18 cellular contexts compared by ENCODE assay signal in genomic region chr1:87399264-87399663, GRCh38.
DNase-seq lines count a peak whose midpoint lies in the region; ATAC-seq and TF ChIP-seq lines count a peak whose summit lies in the region.
"Had no signal": no experiment of that assay in that cellular context is flagged by ENCODE, and none has a peak within 500 bp of the region (broad histone marks: within the 10 kb centered on the region; RNA-seq: fewer than 3 reads in every experiment).

No MANE protein-coding gene starts in this region.

- no peaks in the 10 kb centered on the region for H3K79me2 ChIP-seq in trophoblast cell (ENCODE audit: control insufficient read depth, insufficient read depth, low read length, poor library complexity)
- H3K79me2 ChIP-seq: hepatocyte had no signal

- H4K8ac ChIP-seq in trophoblast cell (ENCODE audit: low read depth, low read length), result no peak overlapping the region

- intact Hi-C loops in CD4-positive, alpha-beta memory T cell (cut with micrococcal nuclease), result no loop called here

- no peak overlapping the region for H3K23ac ChIP-seq in trophoblast cell (ENCODE audit: low read length)

- WGBS in trophoblast cell (ENCODE audit: extremely low coverage, insufficient coverage, insufficient read length), result no CpG with 5 or more reads among the region's 2 CpGs

- H3K18ac ChIP-seq in trophoblast cell (ENCODE audit: low read length), result no peak overlapping the region

- POLR2A ChIA-PET in CD4-positive, alpha-beta memory T cell (lab: Charles Lee; ENCODE audit: partially characterized antibody), result no interaction called here

- no peaks in the 10 kb centered on the region for H3K79me1 ChIP-seq in trophoblast cell (ENCODE audit: low read length)

- H3K4me1 Mint-ChIP-seq in CD4-positive, alpha-beta memory T cell, result peaks cover 7 to 17% (median 11%) of the 10 kb centered on the region in 4 donors
- H3K4me1 Mint-ChIP-seq: stimulated activated naive B cell treated with anti-CD40 and anti-IgM and Interleukin-4, amounts not matched to agents 10 μg/mL and 1 μg/mL and 100 μg/mL, for 72 hours had no signal

- no peaks in the 10 kb centered on the region for H3K27me3 ChIP-seq in RWPE2 (ENCODE audit: insufficient read depth, poor library complexity, severe bottlenecking)
- no peaks in the 10 kb centered on the region for H3K27me3 ChIP-seq in trophoblast cell (ENCODE audit: insufficient read depth, low read length)
- no peaks in the 10 kb centered on the region for H3K27me3 ChIP-seq in CD4-positive, alpha-beta memory T cell (ENCODE audit: insufficient read depth, low read length)
- H3K27me3 ChIP-seq: hepatocyte, SJSA1 had no signal

- H4K12ac ChIP-seq in trophoblast cell (ENCODE audit: low read depth, low read length), result no peak overlapping the region

- no peak overlapping the region for H3K14ac ChIP-seq in trophoblast cell (ENCODE audit: low read length)

- H3K4me3 ChIP-seq in RWPE2 (ENCODE audit: severe bottlenecking), result no peak overlapping the region
- H3K4me3 ChIP-seq in trophoblast cell (ENCODE audit: low read depth, low read length), result no peak overlapping the region
- H3K4me3 ChIP-seq in CD4-positive, alpha-beta memory T cell (ENCODE audit: low read length in 2 of 2), result no peak overlapping the region
- H3K4me3 ChIP-seq: hepatocyte, SJSA1 had no signal

- CTCF ChIA-PET in CD4-positive, alpha-beta memory T cell (lab: Charles Lee; ENCODE audit: partially characterized antibody), result no interaction called here

- ATAC-seq in RWPE2 (ENCODE audit: low read depth) (peak; percentile 87), HG02981 (IDR thresholded peaks at IDR 0.05; ENCODE audit: unreplicated experiment) (no peak)
- ATAC-seq: activated CD8-positive, alpha-beta memory T cell treated with anti-CD3 and anti-CD28 coated beads, Interleukin-2, amount 10 ng/mL, durations not matched to agents 7 days and 5 days; left lobe of liver; right cardiac atrium; stimulated activated naive B cell treated with anti-CD40 and anti-IgM and Interleukin-4, amounts not matched to agents 10 μg/mL and 1 μg/mL and 100 μg/mL, for 72 hours had no signal

- no peak overlapping the region for H4K91ac ChIP-seq in trophoblast cell (ENCODE audit: low read depth, low read length)

- H2BK5ac ChIP-seq in trophoblast cell (ENCODE audit: low read depth, low read length, poor library complexity), result no peak overlapping the region

- no peak overlapping the region for H2BK120ac ChIP-seq in trophoblast cell (ENCODE audit: insufficient read depth, low read length, poor library complexity)

- no peak overlapping the region for H3K4ac ChIP-seq in trophoblast cell (ENCODE audit: low read depth, low read length)

- no peaks in the 10 kb centered on the region for H3K9me3 ChIP-seq in RWPE2 (ENCODE audit: severe bottlenecking)
- H3K9me3 ChIP-seq in trophoblast cell (ENCODE audit: insufficient read depth, low read depth, low read length), result no peaks in the 10 kb centered on the region
- no peaks in the 10 kb centered on the region for H3K9me3 ChIP-seq in CD4-positive, alpha-beta memory T cell (ENCODE audit: control insufficient read depth in 1 of 2, low read length in 2 of 2)
- H3K9me3 ChIP-seq: SJSA1 had no signal

- H3K27ac ChIP-seq in RWPE2 (ENCODE audit: poor library complexity, severe bottlenecking) (peak overlapping the region; percentile 80), trophoblast cell (ENCODE audit: low read depth, low read length) (no peak overlapping the region)
- no peak overlapping the region for H3K27ac ChIP-seq in CD4-positive, alpha-beta memory T cell (ENCODE audit: low read depth, low read length)
- H3K27ac ChIP-seq: hepatocyte, SJSA1, WERI-Rb-1 had no signal

- no peaks in the 10 kb centered on the region for H3K36me3 Mint-ChIP-seq in CD4-positive, alpha-beta memory T cell
- H3K36me3 Mint-ChIP-seq: activated CD8-positive, alpha-beta memory T cell treated with anti-CD3 and anti-CD28 coated beads, Interleukin-2, amount 10 ng/mL, durations not matched to agents 7 days and 5 days; activated naive CD8-positive, alpha-beta T cell treated with anti-CD3 and anti-CD28 coated beads, Interleukin-2, amount 10 ng/mL, durations not matched to agents 7 days and 5 days; natural killer cell treated with Interleukin-12 subunit alpha and Interleukin-12 subunit beta and Interleukin-15 and Interleukin-18, amount 100 ng/mL, for 72 hours had no signal

- H3K9ac ChIP-seq in trophoblast cell (ENCODE audit: low read length), result no peak overlapping the region

- no peaks in the 10 kb centered on the region for H3K9me3 Mint-ChIP-seq in CD4-positive, alpha-beta memory T cell
- H3K9me3 Mint-ChIP-seq: activated naive CD8-positive, alpha-beta T cell treated with anti-CD3 and anti-CD28 coated beads, Interleukin-2, amount 10 ng/mL, durations not matched to agents 7 days and 5 days; natural killer cell treated with Interleukin-12 subunit alpha and Interleukin-12 subunit beta and Interleukin-15 and Interleukin-18, amount 100 ng/mL, for 72 hours; stimulated activated naive B cell treated with anti-CD40 and anti-IgM and Interleukin-4, amounts not matched to agents 10 μg/mL and 1 μg/mL and 100 μg/mL, for 72 hours had no signal

- H2AFZ ChIP-seq in trophoblast cell (ENCODE audit: insufficient read depth, low read length, poor library complexity), result no peak overlapping the region
- H2AFZ ChIP-seq: hepatocyte had no signal

- DNase-seq in HPDE6-E6E7 (ENCODE audit: extremely low spot score) (peak; percentile 61), NCI-H2107 (lab: John Stamatoyannopoulos, UW) (peak; percentile 89), RWPE2 (ENCODE audit: low spot score) (no peak), trophoblast cell (peak; percentile 69 to 85), DMS 273 treated with DMSO at 0.1 percent for 48 hours (lab: John Stamatoyannopoulos, UW) (no peak)
- no peak for DNase-seq in CD4-positive, alpha-beta memory T cell
- DNase-seq: activated CD8-positive, alpha-beta memory T cell treated with anti-CD3 and anti-CD28 coated beads, Interleukin-2, amount 10 ng/mL, durations not matched to agents 7 days and 5 days; activated naive CD8-positive, alpha-beta T cell treated with anti-CD3 and anti-CD28 coated beads, Interleukin-2, amount 10 ng/mL, durations not matched to agents 7 days and 5 days; C1 segment of cervical spinal cord; NK-92 treated with Interleukin-12 subunit alpha and Interleukin-12 subunit beta, amount 100 ng/mL, for 24 hours; stimulated activated naive B cell treated with anti-CD40 and anti-IgM and Interleukin-4, amounts not matched to agents 10 μg/mL and 1 μg/mL and 100 μg/mL, for 72 hours; WERI-Rb-1 had no signal

- H2BK12ac ChIP-seq in trophoblast cell (ENCODE audit: low read length), result no peak overlapping the region

- H3K27ac Mint-ChIP-seq in CD4-positive, alpha-beta memory T cell, result peak overlapping the region in 1 of 7 donors; percentile 54
- H3K27ac Mint-ChIP-seq: activated CD8-positive, alpha-beta memory T cell treated with anti-CD3 and anti-CD28 coated beads, Interleukin-2, amount 10 ng/mL, durations not matched to agents 7 days and 5 days; activated naive CD8-positive, alpha-beta T cell treated with anti-CD3 and anti-CD28 coated beads, Interleukin-2, amount 10 ng/mL, durations not matched to agents 7 days and 5 days; natural killer cell treated with Interleukin-12 subunit alpha and Interleukin-12 subunit beta and Interleukin-15 and Interleukin-18, amount 100 ng/mL, for 72 hours; stimulated activated naive B cell treated with anti-CD40 and anti-IgM and Interleukin-4, amounts not matched to agents 10 μg/mL and 1 μg/mL and 100 μg/mL, for 72 hours had no signal

- H3K27me3 Mint-ChIP-seq in CD4-positive, alpha-beta memory T cell, result no peaks in the 10 kb centered on the region
- H3K27me3 Mint-ChIP-seq: activated CD8-positive, alpha-beta memory T cell treated with anti-CD3 and anti-CD28 coated beads, Interleukin-2, amount 10 ng/mL, durations not matched to agents 7 days and 5 days; activated naive CD8-positive, alpha-beta T cell treated with anti-CD3 and anti-CD28 coated beads, Interleukin-2, amount 10 ng/mL, durations not matched to agents 7 days and 5 days; natural killer cell treated with Interleukin-12 subunit alpha and Interleukin-12 subunit beta and Interleukin-15 and Interleukin-18, amount 100 ng/mL, for 72 hours; stimulated activated naive B cell treated with anti-CD40 and anti-IgM and Interleukin-4, amounts not matched to agents 10 μg/mL and 1 μg/mL and 100 μg/mL, for 72 hours had no signal

- H3K4me2 ChIP-seq in trophoblast cell (ENCODE audit: low read length), result no peak overlapping the region
- H3K4me2 ChIP-seq: hepatocyte had no signal

- H2AK5ac ChIP-seq in trophoblast cell (ENCODE audit: low read length), result no peak overlapping the region

- TF ChIP-seq CTCF in RWPE2 (IDR thresholded peaks at IDR 0.05; ENCODE audit: poor library complexity, severe bottlenecking), result no peak

- H3K4me3 Mint-ChIP-seq in CD4-positive, alpha-beta memory T cell, result no peak overlapping the region
- H3K4me3 Mint-ChIP-seq: activated CD8-positive, alpha-beta memory T cell treated with anti-CD3 and anti-CD28 coated beads, Interleukin-2, amount 10 ng/mL, durations not matched to agents 7 days and 5 days; activated naive CD8-positive, alpha-beta T cell treated with anti-CD3 and anti-CD28 coated beads, Interleukin-2, amount 10 ng/mL, durations not matched to agents 7 days and 5 days; natural killer cell treated with Interleukin-12 subunit alpha and Interleukin-12 subunit beta and Interleukin-15 and Interleukin-18, amount 100 ng/mL, for 72 hours; stimulated activated naive B cell treated with anti-CD40 and anti-IgM and Interleukin-4, amounts not matched to agents 10 μg/mL and 1 μg/mL and 100 μg/mL, for 72 hours had no signal

- peaks cover 21% of the 10 kb centered on the region for H3K4me1 ChIP-seq in RWPE2 (ENCODE audit: insufficient read depth, poor library complexity, severe bottlenecking)
- H3K4me1 ChIP-seq in trophoblast cell (ENCODE audit: control insufficient read depth in 1 of 2, insufficient read depth in 2 of 2, low read length in 2 of 2), result no peaks in the 10 kb centered on the region
- H3K4me1 ChIP-seq in CD4-positive, alpha-beta memory T cell (ENCODE audit: insufficient read depth, low read length), result peaks cover 10% of the 10 kb centered on the region
- H3K4me1 ChIP-seq: SJSA1 had no signal

- H3K36me3 ChIP-seq in RWPE2 (ENCODE audit: low read depth) (no peaks in the 10 kb centered on the region), trophoblast cell (ENCODE audit: control insufficient read depth in 1 of 2, insufficient read depth in 2 of 2, low read length in 2 of 2) (no peaks in the 10 kb centered on the region)
- H3K36me3 ChIP-seq in CD4-positive, alpha-beta memory T cell (ENCODE audit: insufficient read depth, low read length), result no peaks in the 10 kb centered on the region
- H3K36me3 ChIP-seq: SJSA1, WERI-Rb-1 had no signal

Comparison
In these comparisons a context has a peak if more than half of its experiments do, and no peak if none do; other contexts are left out.
1. DNase-seq: peak in HPDE6-E6E7 (single experiment), NCI-H2107 (single experiment) and trophoblast cell (2 of 2); none in RWPE2 (single experiment), CD4-positive, alpha-beta memory T cell (0 of 5) and DMS 273 treated with DMSO at 0.1 percent for 48 hours (single experiment).